7 cellular contexts compared by ENCODE assay signal in genomic region chr15:80776420-80777045, GRCh38. TPM values are rescaled to one million over a fixed set of nuclear protein-coding genes. Genes with fewer than 3 reads are reported as not detected.
A peak's percentile ranks its signal among the peaks of the same experiment; 100 is the strongest.
DNase-seq lines count a peak whose midpoint lies in the region; ATAC-seq, FAIRE-seq and TF ChIP-seq lines count a peak whose summit lies in the region.

No MANE protein-coding gene starts in this region.

- H3K9me3 Mint-ChIP-seq in WTC11 = no peaks in the 10 kb centered on the region

- intact Hi-C loops in kidney (cut with DNase I) = no loop called here

- no peaks in the 10 kb centered on the region for H3K36me3 ChIP-seq in kidney (ENCODE audit: control insufficient read depth in 1 of 2, insufficient read depth in 2 of 2, low read length in 2 of 2)

- POLR2A ChIA-PET in WTC11 (lab: Charles Lee) = interaction anchor here (1.1 kb wide), 1 partner anchor 209 kb away, joined by 3 read pairs; no protein-coding TSS in a partner anchor

- TF ChIP-seq CTCF in WTC11 (IDR thresholded peaks at IDR 0.05) (peak; percentile 83), kidney (IDR thresholded peaks at IDR 0.05; ENCODE audit: borderline replicate concordance, extremely low read depth, insufficient read depth) (peak; percentile 86)

- FAIRE-seq in GM12891 (lab: Jason Lieb, UNC) (peak; percentile 87), kidney (lab: Jason Lieb, UNC) (no peak)

- peaks cover 0 to 16% of the 10 kb centered on the region in 2 donors for H3K4me1 ChIP-seq in kidney (ENCODE audit: control insufficient read depth in 1 of 2, insufficient read depth in 1 of 2, low read depth in 1 of 2, low read length in 2 of 2)

- ATAC-seq in WTC11 = no peak
- no peak for ATAC-seq in GM18873 (IDR thresholded peaks at IDR 0.05; ENCODE audit: low FRiP score, unreplicated experiment)

- no peaks in the 10 kb centered on the region for H3K36me3 Mint-ChIP-seq in WTC11

- H3K4me1 Mint-ChIP-seq in WTC11 = peaks cover 11% of the 10 kb centered on the region

- DNase-seq in GM12891 (ENCODE audit: insufficient read length, low spot score) = peak; percentile 52
- peak; percentile 25 for DNase-seq in NCI-H2029 (lab: John Stamatoyannopoulos, UW)
- peak; percentile 75 for DNase-seq in WTC11 (ENCODE audit: low spot score)
- peak in 49 of 61 donors; percentile 8 to 81 (median 39) for DNase-seq in caudate nucleus (lab: John Stamatoyannopoulos, UW)
- DNase-seq in kidney = peak; percentile 78
- peak; percentile 69 to 75 for DNase-seq in stimulated activated CD4-positive, alpha-beta T cell treated with anti-CD3 and anti-CD28 coated beads, Interleukin-2, amount 100 ng/mL, for 24 hours

- no peak overlapping the region for H3K4me3 ChIP-seq in kidney (ENCODE audit: low read length in 2 of 2)

- H3K27ac ChIP-seq in caudate nucleus (ENCODE audit: low read depth, low read length) = no peak overlapping the region
- H3K27ac ChIP-seq in kidney (ENCODE audit: low read depth in 2 of 2, low read length in 2 of 2) = no peak overlapping the region

- TF ChIP-seq POLR2A in GM12891 (IDR thresholded peaks at IDR 0.05; ENCODE audit: low read depth, low read length) = no peak

- CTCF ChIA-PET in WTC11 (lab: Charles Lee) = interaction anchor here (0.6 to 6.4 kb wide), 104 partner anchors 8 to 490 kb away, joined by 3 to 143 read pairs (median 5); partner anchors contain the start of gene ABHD17C

- no peak overlapping the region for H3K27ac Mint-ChIP-seq in WTC11

- no peak overlapping the region for H3K4me3 Mint-ChIP-seq in WTC11

- H3K27me3 Mint-ChIP-seq in WTC11 (ENCODE audit: low read depth) = peaks cover 39% of the 10 kb centered on the region

- H3K9ac ChIP-seq in kidney (ENCODE audit: low read length in 2 of 2) = peak overlapping the region in 1 of 2 donors; percentile 28

- no peaks in the 10 kb centered on the region for H3K9me3 ChIP-seq in kidney (ENCODE audit: control insufficient read depth in 1 of 2, low read length in 2 of 2)

TF ChIP-seq in GM12891, 5 proteins besides CTCF, POLR2A, EP300 and RAD21:
- TF ChIP-seq POLR2AphosphoS5 (IDR thresholded peaks at IDR 0.05; ENCODE audit: low read depth, low read length) (no peak), POU2F2 (IDR thresholded peaks at IDR 0.05; ENCODE audit: low read depth, low read length) (0 out of 2 replicates have a peak, but pooled peaks have one; percentile 43), TAF1 (IDR thresholded peaks at IDR 0.05; ENCODE audit: low read depth, low read length) (no peak), SPI1 (IDR thresholded peaks at IDR 0.05; ENCODE audit: low read depth, low read length) (no peak), PAX5 (IDR thresholded peaks at IDR 0.05; ENCODE audit: insufficient read depth, low read length, severe bottlenecking) (no peak)
TF ChIP-seq in GM12891: peak in this region for 1.

TF ChIP-seq in WTC11, 78 proteins besides CTCF, POLR2A, EP300 and RAD21:
- no peak for TF ChIP-seq SMAD4 (CRISPR knock-in tag; IDR thresholded peaks at IDR 0.05)
- TF ChIP-seq TEAD4 (CRISPR knock-in tag; IDR thresholded peaks at IDR 0.05) = no peak
- TF ChIP-seq ZNF219 (CRISPR knock-in tag; IDR thresholded peaks at IDR 0.05; ENCODE audit: borderline replicate concordance) = no peak
- 0 out of 2 replicates have a peak, but pooled peaks have one; percentile 18 for TF ChIP-seq PRDM15 (CRISPR knock-in tag; IDR thresholded peaks at IDR 0.05)
- TF ChIP-seq ZNF512 (CRISPR knock-in tag; IDR thresholded peaks at IDR 0.05; ENCODE audit: borderline replicate concordance) = no peak
- TF ChIP-seq FOXK1 (CRISPR knock-in tag; IDR thresholded peaks at IDR 0.05) = no peak

RNA-seq across cellular contexts. Expression of gene CEMIP, which starts 2.6 kb away (rescaled TPM):
- 0.36 TPM for polyA plus RNA-seq in GM12891 (2012; ENCODE audit: low read depth, missing spikeins)
- total RNA-seq in WTC11 (2021) (0.57 to 1.2 TPM (median 0.87 TPM) in 3 replicates), kidney (0.57 TPM)
- 0.11 TPM for polyA plus RNA-seq in kidney (ENCODE audit: insufficient read depth, low read depth, low replicate concordance)

Comparison
In these comparisons a context has a peak if more than half of its experiments do, and no peak if none do; other contexts are left out.
1. DNase-seq: peak in every context shown above with its lines; median percentile 78 in kidney; 75 in WTC11; 72 in stimulated activated CD4-positive, alpha-beta T cell treated with anti-CD3 and anti-CD28 coated beads, Interleukin-2, amount 100 ng/mL, for 24 hours; 52 in GM12891; 39 in caudate nucleus; 25 in NCI-H2029.